ENCODE assay signal across 1 cellular context in genomic region chr15:40038267-40038653, GRCh38.
TF ChIP-seq lines count a peak whose summit lies in the region.

No MANE protein-coding gene starts in this region.

TF ChIP-seq in H1, 55 proteins besides CTCF, POLR2A, EP300 and RAD21 (continued from another document):
- no peak for TF ChIP-seq NANOG (IDR thresholded peaks at IDR 0.05; ENCODE audit: insufficient read depth, low read depth, low read length, poor library complexity, severe bottlenecking)
- TF ChIP-seq ATF2 (IDR thresholded peaks at IDR 0.05; ENCODE audit: low read length), result peak; percentile 60; the same call in 1 of the 2 replicates
- TF ChIP-seq JUND (IDR thresholded peaks at IDR 0.05; ENCODE audit: low read length), result peak; percentile 54; the same call in 1 of the 2 replicates
- TF ChIP-seq CREB1 (IDR thresholded peaks at IDR 0.05), result peak; percentile 40; the same call in 1 of the 2 replicates
